1 cellular context compared by ENCODE assay signal in genomic region chr2:64250751-64251405, GRCh38.
TF ChIP-seq lines count a peak whose summit lies in the region.

No MANE protein-coding gene starts in this region.

TF ChIP-seq in GM23338, 12 proteins besides CTCF, POLR2A, EP300 and RAD21 (continued from another document):
- TF ChIP-seq REST (IDR thresholded peaks at IDR 0.05; ENCODE audit: unreplicated experiment) = no peak
- TF ChIP-seq ZNF331 (CRISPR knock-in tag; IDR thresholded peaks at IDR 0.05; ENCODE audit: low read depth) = no peak
- TF ChIP-seq POLR2AphosphoS5 (IDR thresholded peaks at IDR 0.05; ENCODE audit: low read depth) = no peak
- TF ChIP-seq ZNF462 (CRISPR knock-in tag; IDR thresholded peaks at IDR 0.05) = no peak
- TF ChIP-seq EZH2phosphoT487 (IDR thresholded peaks at IDR 0.05; ENCODE audit: unreplicated experiment) = no peak
- TF ChIP-seq NANOG (IDR thresholded peaks at IDR 0.05; ENCODE audit: borderline replicate concordance) = no peak
- no peak for TF ChIP-seq EZH2 (IDR thresholded peaks at IDR 0.05; ENCODE audit: low read depth, unreplicated experiment)
- TF ChIP-seq STAT1 (IDR thresholded peaks at IDR 0.05; ENCODE audit: unreplicated experiment) = no peak
- no peak for TF ChIP-seq CREB1 (CRISPR knock-in tag; IDR thresholded peaks at IDR 0.05; ENCODE audit: low read depth)
- TF ChIP-seq ETS1 (IDR thresholded peaks at IDR 0.05) = no peak
